Comparison of ENCODE assay signal across 2 cellular contexts in the genomic region with DNA sequence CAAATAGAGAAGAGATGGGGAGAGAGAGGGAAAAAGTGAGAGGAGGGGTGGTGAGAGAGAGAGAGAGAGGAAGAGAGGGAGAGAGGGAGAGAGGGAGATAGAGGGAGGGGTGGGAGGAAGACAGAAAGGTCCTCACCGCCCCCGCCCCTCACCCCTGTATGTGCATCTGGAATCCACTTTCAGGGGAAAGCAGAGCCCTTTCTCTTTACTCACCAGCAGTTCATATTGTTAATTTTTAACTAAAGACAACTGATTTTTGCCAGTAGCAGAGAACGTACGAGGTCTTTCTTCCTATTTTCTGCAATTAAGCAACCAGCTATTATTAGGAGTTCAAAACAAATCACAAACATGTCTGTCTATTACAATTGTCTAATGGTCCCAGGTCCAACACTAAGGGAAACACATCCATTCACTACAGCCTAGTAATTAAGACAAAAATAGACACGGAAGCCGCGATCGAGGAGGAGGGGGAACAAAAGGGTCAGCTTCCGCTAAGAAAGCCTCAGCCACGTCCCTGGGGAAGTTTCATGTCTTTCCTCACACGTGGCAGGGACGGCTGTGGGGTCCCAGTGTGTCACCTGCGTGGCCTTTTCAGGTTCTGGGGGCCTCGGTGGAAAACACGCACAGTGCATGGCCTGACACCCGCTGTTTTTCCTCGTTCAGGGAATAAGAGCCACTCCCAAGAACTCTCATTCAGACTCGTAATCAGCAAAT.
TF ChIP-seq lines count a peak whose summit lies in the region.

No MANE protein-coding gene starts in this region.

TF ChIP-seq in H1, 55 proteins besides CTCF, POLR2A, EP300 and RAD21:
- TF ChIP-seq POLR2AphosphoS5 (IDR thresholded peaks at IDR 0.05; ENCODE audit: low read depth, low read length): no peak
- TF ChIP-seq, protein P1, sequence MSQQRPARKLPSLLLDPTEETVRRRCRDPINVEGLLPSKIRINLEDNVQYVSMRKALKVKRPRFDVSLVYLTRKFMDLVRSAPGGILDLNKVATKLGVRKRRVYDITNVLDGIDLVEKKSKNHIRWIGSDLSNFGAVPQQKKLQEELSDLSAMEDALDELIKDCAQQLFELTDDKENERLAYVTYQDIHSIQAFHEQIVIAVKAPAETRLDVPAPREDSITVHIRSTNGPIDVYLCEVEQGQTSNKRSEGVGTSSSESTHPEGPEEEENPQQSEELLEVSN (IDR thresholded peaks at IDR 0.05): peak; percentile 13; the same call in 1 of the 2 replicates

TF ChIP-seq in neural cell, 6 proteins besides CTCF, POLR2A, EP300 and RAD21:
- TF ChIP-seq TAF1 (IDR thresholded peaks at IDR 0.05; ENCODE audit: low read depth): no peak
- TF ChIP-seq, protein P2, sequence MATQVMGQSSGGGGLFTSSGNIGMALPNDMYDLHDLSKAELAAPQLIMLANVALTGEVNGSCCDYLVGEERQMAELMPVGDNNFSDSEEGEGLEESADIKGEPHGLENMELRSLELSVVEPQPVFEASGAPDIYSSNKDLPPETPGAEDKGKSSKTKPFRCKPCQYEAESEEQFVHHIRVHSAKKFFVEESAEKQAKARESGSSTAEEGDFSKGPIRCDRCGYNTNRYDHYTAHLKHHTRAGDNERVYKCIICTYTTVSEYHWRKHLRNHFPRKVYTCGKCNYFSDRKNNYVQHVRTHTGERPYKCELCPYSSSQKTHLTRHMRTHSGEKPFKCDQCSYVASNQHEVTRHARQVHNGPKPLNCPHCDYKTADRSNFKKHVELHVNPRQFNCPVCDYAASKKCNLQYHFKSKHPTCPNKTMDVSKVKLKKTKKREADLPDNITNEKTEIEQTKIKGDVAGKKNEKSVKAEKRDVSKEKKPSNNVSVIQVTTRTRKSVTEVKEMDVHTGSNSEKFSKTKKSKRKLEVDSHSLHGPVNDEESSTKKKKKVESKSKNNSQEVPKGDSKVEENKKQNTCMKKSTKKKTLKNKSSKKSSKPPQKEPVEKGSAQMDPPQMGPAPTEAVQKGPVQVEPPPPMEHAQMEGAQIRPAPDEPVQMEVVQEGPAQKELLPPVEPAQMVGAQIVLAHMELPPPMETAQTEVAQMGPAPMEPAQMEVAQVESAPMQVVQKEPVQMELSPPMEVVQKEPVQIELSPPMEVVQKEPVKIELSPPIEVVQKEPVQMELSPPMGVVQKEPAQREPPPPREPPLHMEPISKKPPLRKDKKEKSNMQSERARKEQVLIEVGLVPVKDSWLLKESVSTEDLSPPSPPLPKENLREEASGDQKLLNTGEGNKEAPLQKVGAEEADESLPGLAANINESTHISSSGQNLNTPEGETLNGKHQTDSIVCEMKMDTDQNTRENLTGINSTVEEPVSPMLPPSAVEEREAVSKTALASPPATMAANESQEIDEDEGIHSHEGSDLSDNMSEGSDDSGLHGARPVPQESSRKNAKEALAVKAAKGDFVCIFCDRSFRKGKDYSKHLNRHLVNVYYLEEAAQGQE (IDR thresholded peaks at IDR 0.05; ENCODE audit: borderline replicate concordance): peak; percentile 12
- peak; percentile 8 for TF ChIP-seq POLR2AphosphoS5 (IDR thresholded peaks at IDR 0.05)
